In genomic region chr13:99436686-99437416, GRCh38 we compare ENCODE assay signal across 8 cellular contexts.
DNase-seq lines count a peak whose midpoint lies in the region; ATAC-seq and TF ChIP-seq lines count a peak whose summit lies in the region.

No MANE protein-coding gene starts in this region.

- POLR2A ChIA-PET in PC-9 (lab: Charles Lee; ENCODE audit: unreplicated experiment) = no interaction called here

- no peaks in the 10 kb centered on the region for H3K9me2 ChIP-seq in PC-9 (ENCODE audit: insufficient read depth)

- peaks cover 41% of the 10 kb centered on the region for H3K27me3 Mint-ChIP-seq in nephron (ENCODE audit: low read depth)

- TF ChIP-seq EP300 in esophagus muscularis mucosa (IDR thresholded peaks at IDR 0.05) = no peak

- peaks cover 15% of the 10 kb centered on the region for H3K4me1 Mint-ChIP-seq in nephron

- H3K4me1 ChIP-seq in PC-9 (replicated peaks; ENCODE audit: insufficient read depth) (peaks cover 43% of the 10 kb centered on the region), esophagus muscularis mucosa (peaks cover 0 to 28% (median 23%) of the 10 kb centered on the region in 4 donors)

- H3K27ac Mint-ChIP-seq in nephron = peak overlapping the region in 1 of 3 experiments; percentile 10

- no peak for TF ChIP-seq POLR2A in esophagus muscularis mucosa (IDR thresholded peaks at IDR 0.05; ENCODE audit: low read depth)

- no peak overlapping the region; the same call in 1 of the 2 replicates for H3K4me3 ChIP-seq in PC-9
- H3K4me3 ChIP-seq in esophagus muscularis mucosa = peak overlapping the region in 2 of 4 donors; percentile 8 to 34

- intact Hi-C loops in PC-9 (cut with micrococcal nuclease; ENCODE audit: unreplicated experiment) (loop anchor here (1.0 to 5.0 kb wide), 4 partner anchors 50 to 1590 kb away; no protein-coding TSS in a partner anchor), esophagus muscularis mucosa (cut with DNase I) (loop anchor here (2.0 to 5.0 kb wide), 2 partner anchors 65 to 260 kb away; partner anchors contain the start of gene TM9SF2)

- H3K36me3 ChIP-seq in PC-9 (ENCODE audit: low read depth) (no peaks in the 10 kb centered on the region), esophagus muscularis mucosa (no peaks in the 10 kb centered on the region)

- no peak overlapping the region for H2AFZ ChIP-seq in PC-9

- H3K4me3 Mint-ChIP-seq in nephron = peak overlapping the region; percentile 2 to 25 (median 3)

- BruUV-seq in PC-9 (replicated peaks; lab: Mats Ljungman, UMichigan) = no TSS peak

- TF ChIP-seq CTCF in PC-9 (conservative IDR thresholded peaks at IDR 0.05) = peak; percentile 100
- peak in 2 of 3 experiments; percentile 100 for TF ChIP-seq CTCF in esophagus muscularis mucosa (IDR thresholded peaks at IDR 0.05)
- peak; percentile 99 to 100 (median 100) for TF ChIP-seq CTCF in nephron (IDR thresholded peaks at IDR 0.05; ENCODE audit: unreplicated experiment in 3 of 3)

- no peaks in the 10 kb centered on the region for H3K27me3 ChIP-seq in PC-9 (ENCODE audit: insufficient read depth, low read depth)
- peaks cover 0 to 11% (median 0%) of the 10 kb centered on the region in 4 donors for H3K27me3 ChIP-seq in esophagus muscularis mucosa

- no peaks in the 10 kb centered on the region for H4K20me1 ChIP-seq in PC-9 (ENCODE audit: insufficient read depth)

- in situ Hi-C loops in Caki2 (cut with HindIII; ENCODE audit: low pct_unique_long_range_greater_than_20kb, low sequenced_read_pairs) = no loop called here

- H3K36me3 Mint-ChIP-seq in nephron (ENCODE audit: low read depth) = no peaks in the 10 kb centered on the region

- H3K9me3 ChIP-seq in PC-9 (ENCODE audit: insufficient read depth, low read depth) (no peaks in the 10 kb centered on the region), esophagus muscularis mucosa (no peaks in the 10 kb centered on the region)

- WGBS in esophagus muscularis mucosa = 11% methylated on average over 24 of the region's 27 CpGs

- H3K79me2 ChIP-seq in PC-9 (ENCODE audit: low read depth) = no peaks in the 10 kb centered on the region

- H3K4me2 ChIP-seq in PC-9 = peak overlapping the region; percentile 68

- peak; percentile 34 for ATAC-seq in GM21526 (IDR thresholded peaks at IDR 0.05; ENCODE audit: low FRiP score, unreplicated experiment)

- no peak overlapping the region for H3K27ac ChIP-seq in PC-9
- H3K27ac ChIP-seq in esophagus muscularis mucosa (replicated peaks in 1 of 4) = no peak overlapping the region

- DNase-seq in Caki2 (ENCODE audit: low read depth) (peak; percentile 72), KG1 (lab: John Stamatoyannopoulos, UW) (peak; percentile 81), PC-9 (peak; percentile 73 to 75), activated T-cell treated with anti-CD3 and anti-CD28 coated beads for 48 hours (ENCODE audit: low read depth) (peak; percentile 92), esophagus muscularis mucosa (ENCODE audit: extremely low spot score) (peak; percentile 98)
- DNase-seq in stimulated activated naive CD4-positive, alpha-beta T cell (lab: John Stamatoyannopoulos, UW) = peak; percentile 88 to 97 (median 92)

- H3K9me3 Mint-ChIP-seq in nephron = no peaks in the 10 kb centered on the region

- peaks cover 17% of the 10 kb centered on the region for H3F3A ChIP-seq in PC-9 (ENCODE audit: insufficient read depth, low read depth)

- CTCF ChIA-PET in PC-9 (lab: Charles Lee) = interaction anchor here (0.7 to 1.4 kb wide), 2 partner anchors 171 to 1403 kb away, joined by 3 to 4 read pairs; no protein-coding TSS in a partner anchor
